ENCODE assay signal across 12 cellular contexts in genomic region chr6:112501705-112502104, GRCh38.
DNase-seq lines count a peak whose midpoint lies in the region; ATAC-seq and TF ChIP-seq lines count a peak whose summit lies in the region.
"Had no signal": no experiment of that assay in that cellular context is flagged by ENCODE, and none has a peak within 500 bp of the region (broad histone marks: within the 10 kb centered on the region; RNA-seq: fewer than 3 reads in every experiment).

No MANE protein-coding gene starts in this region.

- H3F3A ChIP-seq in neural progenitor cell (ENCODE audit: low read depth) = peaks cover 43% of the 10 kb centered on the region

- intact Hi-C loops in lower lobe of right lung (cut with DNase I) = no loop called here
- intact Hi-C loops in activated CD8-positive, alpha-beta T cell treated with anti-CD3 and anti-CD28 coated beads for 36 hours (cut with micrococcal nuclease) = no loop called here

- H3K36me3 ChIP-seq in neural progenitor cell (no peaks in the 10 kb centered on the region), lower lobe of right lung (no peaks in the 10 kb centered on the region)

- DNase-seq in G401 (ENCODE audit: low spot score) (peak; percentile 37), NCI-H446 treated with DMSO at 0.1 percent for 48 hours (lab: John Stamatoyannopoulos, UW) (peak; percentile 71), ecto neural progenitor cell (ENCODE audit: low spot score) (peak; percentile 72), neural progenitor cell (ENCODE audit: low spot score) (peak; percentile 83), lower lobe of right lung (no peak), AML-193 (lab: John Stamatoyannopoulos, UW) (no peak)
- DNase-seq in activated CD8-positive, alpha-beta T cell treated with anti-CD3 and anti-CD28 coated beads for 36 hours = no peak
- DNase-seq: Caco-2, left colon, NCI-H1105 treated with DMSO at 0.1 percent for 48 hours, T-cell had no signal

- H2AFZ ChIP-seq in neural progenitor cell (replicated peaks) = no peak overlapping the region

- peak overlapping the region; percentile 66 for H3K4me3 Mint-ChIP-seq in neural progenitor cell
- no peak overlapping the region for H3K4me3 Mint-ChIP-seq in activated CD8-positive, alpha-beta T cell treated with anti-CD3 and anti-CD28 coated beads for 36 hours
- H3K4me3 Mint-ChIP-seq: T-cell had no signal

- no peaks in the 10 kb centered on the region for H3K27me3 ChIP-seq in neural progenitor cell
- no peaks in the 10 kb centered on the region for H3K27me3 ChIP-seq in lower lobe of right lung (ENCODE audit: low read depth)

- TF ChIP-seq CTCF in neural progenitor cell (IDR thresholded peaks at IDR 0.05) (no peak), lower lobe of right lung (IDR thresholded peaks at IDR 0.05) (no peak)
- no peak for TF ChIP-seq CTCF in activated CD8-positive, alpha-beta T cell treated with anti-CD3 and anti-CD28 coated beads for 36 hours (IDR thresholded peaks at IDR 0.05)

- H3K4me1 Mint-ChIP-seq in neural progenitor cell = peaks cover 63% of the 10 kb centered on the region
- H3K4me1 Mint-ChIP-seq in activated CD8-positive, alpha-beta T cell treated with anti-CD3 and anti-CD28 coated beads for 36 hours (ENCODE audit: low read depth) = no peaks in the 10 kb centered on the region
- H3K4me1 Mint-ChIP-seq: T-cell had no signal

- peak overlapping the region; percentile 56 for H3K4me2 ChIP-seq in neural progenitor cell

- H3K4me3 ChIP-seq in neural progenitor cell (peak overlapping the region; percentile 7), lower lobe of right lung (no peak overlapping the region)

- H3K9me3 Mint-ChIP-seq in neural progenitor cell = peaks cover 9% of the 10 kb centered on the region
- no peaks in the 10 kb centered on the region for H3K9me3 Mint-ChIP-seq in activated CD8-positive, alpha-beta T cell treated with anti-CD3 and anti-CD28 coated beads for 36 hours

- ATAC-seq in lower lobe of right lung = no peak
- no peak for ATAC-seq in GM18907 (IDR thresholded peaks at IDR 0.05; ENCODE audit: unreplicated experiment)
- no peak for ATAC-seq in activated CD8-positive, alpha-beta T cell treated with anti-CD3 and anti-CD28 coated beads for 36 hours
- ATAC-seq: left colon, T-cell had no signal

- peak overlapping the region; percentile 96 for H3K27ac Mint-ChIP-seq in neural progenitor cell
- H3K27ac Mint-ChIP-seq in activated CD8-positive, alpha-beta T cell treated with anti-CD3 and anti-CD28 coated beads for 36 hours = no peak overlapping the region
- H3K27ac Mint-ChIP-seq: T-cell had no signal

- no peaks in the 10 kb centered on the region for H4K20me1 ChIP-seq in neural progenitor cell (ENCODE audit: low read depth)

- H3K9me3 ChIP-seq in neural progenitor cell (ENCODE audit: low read depth) (no peaks in the 10 kb centered on the region), lower lobe of right lung (no peaks in the 10 kb centered on the region)
- H3K9me3 ChIP-seq: Caco-2 had no signal

- H3K79me2 ChIP-seq in neural progenitor cell (ENCODE audit: low read depth) = no peaks in the 10 kb centered on the region

- in situ Hi-C loops in G401 (cut with HindIII; ENCODE audit: low sequenced_read_pairs) = no loop called here

- POLR2A ChIA-PET in activated CD8-positive, alpha-beta T cell treated with anti-CD3 and anti-CD28 coated beads for 36 hours (lab: Charles Lee) = no interaction called here

- H3K27ac ChIP-seq in neural progenitor cell (peak overlapping the region; percentile 98), lower lobe of right lung (no peak overlapping the region)

- peaks cover 17% of the 10 kb centered on the region for H3K36me3 Mint-ChIP-seq in neural progenitor cell
- H3K36me3 Mint-ChIP-seq in activated CD8-positive, alpha-beta T cell treated with anti-CD3 and anti-CD28 coated beads for 36 hours (ENCODE audit: low read depth) = no peaks in the 10 kb centered on the region
- H3K36me3 Mint-ChIP-seq: T-cell had no signal

- CTCF ChIA-PET in activated CD8-positive, alpha-beta T cell treated with anti-CD3 and anti-CD28 coated beads for 36 hours (lab: Charles Lee) = no interaction called here

- H3K9ac ChIP-seq in neural progenitor cell = no peak overlapping the region

- H3K4me1 ChIP-seq in neural progenitor cell (peaks cover 56% of the 10 kb centered on the region), lower lobe of right lung (no peaks in the 10 kb centered on the region)
- H3K4me1 ChIP-seq: Caco-2 had no signal

- H3K27me3 Mint-ChIP-seq in neural progenitor cell (ENCODE audit: insufficient read depth, low read depth) = peaks cover 3% of the 10 kb centered on the region
- H3K27me3 Mint-ChIP-seq in activated CD8-positive, alpha-beta T cell treated with anti-CD3 and anti-CD28 coated beads for 36 hours = no peaks in the 10 kb centered on the region
- H3K27me3 Mint-ChIP-seq: T-cell had no signal

Comparison
In these comparisons a context has a peak if more than half of its experiments do, and no peak if none do; other contexts are left out.
1. DNase-seq: peak in G401 (single experiment), NCI-H446 treated with DMSO at 0.1 percent for 48 hours (single experiment), ecto neural progenitor cell (single experiment) and neural progenitor cell (single experiment); none in lower lobe of right lung (single experiment), activated CD8-positive, alpha-beta T cell treated with anti-CD3 and anti-CD28 coated beads for 36 hours (single experiment) and AML-193 (0 of 2).